ENCODE assay signal across 8 cellular contexts in genomic region chrX:9829308-9830267, GRCh38. TPM values are rescaled to one million over a fixed set of nuclear protein-coding genes. Genes with fewer than 3 reads are reported as not detected.
DNase-seq lines count a peak whose midpoint lies in the region; ATAC-seq, FAIRE-seq and TF ChIP-seq lines count a peak whose summit lies in the region.

No MANE protein-coding gene starts in this region.

- ATAC-seq in GM18520 (IDR thresholded peaks at IDR 0.05; ENCODE audit: unreplicated experiment) (peak; percentile 99), gastroesophageal sphincter (no peak)

- H2AFZ ChIP-seq in keratinocyte (ENCODE audit: control insufficient read depth, low read length): no peak overlapping the region

- no peaks in the 10 kb centered on the region for H4K20me1 ChIP-seq in keratinocyte (ENCODE audit: control insufficient read depth, extremely low read depth, insufficient read depth, low read length)

- H3K9me1 ChIP-seq in keratinocyte (ENCODE audit: control insufficient read depth, extremely low read depth, insufficient read depth, low read length): no peaks in the 10 kb centered on the region

- 87 to 88% methylated on average over 6 of the region's 14 CpGs for WGBS in gastroesophageal sphincter (ENCODE audit: low coverage in 1 of 2), 2 donors

- H3K36me3 ChIP-seq in keratinocyte (ENCODE audit: control insufficient read depth in 2 of 2, extremely low read depth in 1 of 2, insufficient read depth in 2 of 2, low read length in 2 of 2): no peaks in the 10 kb centered on the region
- H3K36me3 ChIP-seq in gastroesophageal sphincter: no peaks in the 10 kb centered on the region

- dilution Hi-C loops in keratinocyte (cut with MboI; ENCODE audit: extremely low pct_ligation_motif_present, low sequenced_read_pairs): no loop called here

- TF ChIP-seq EP300 in gastroesophageal sphincter (IDR thresholded peaks at IDR 0.05): no peak

- peak overlapping the region; percentile 77 for H3K27ac ChIP-seq in keratinocyte (ENCODE audit: control insufficient read depth, insufficient read depth, low read length)
- H3K27ac ChIP-seq in gastroesophageal sphincter: no peak overlapping the region

- peaks cover 11% of the 10 kb centered on the region for H3K4me1 ChIP-seq in keratinocyte (ENCODE audit: control insufficient read depth, extremely low read depth, insufficient read depth, low read length)
- H3K4me1 ChIP-seq in gastroesophageal sphincter: no peaks in the 10 kb centered on the region

- H3K27me3 ChIP-seq in keratinocyte (ENCODE audit: control insufficient read depth, extremely low read depth, insufficient read depth, low read length) (no peaks in the 10 kb centered on the region), gastroesophageal sphincter (no peaks in the 10 kb centered on the region)

- H3K79me2 ChIP-seq in keratinocyte (ENCODE audit: control insufficient read depth, insufficient read depth, low read length): no peaks in the 10 kb centered on the region

- TF ChIP-seq POLR2A in H54 (IDR thresholded peaks at IDR 0.05; ENCODE audit: low read depth, low read length) (no peak), gastroesophageal sphincter (IDR thresholded peaks at IDR 0.05) (no peak)

- FAIRE-seq in H54 (lab: Jason Lieb, UNC) (no peak), keratinocyte (lab: Jason Lieb, UNC) (peak; percentile 76)

- H3K4me3 ChIP-seq in keratinocyte (ENCODE audit: control insufficient read depth in 2 of 3, extremely low read depth in 1 of 3, insufficient read depth in 2 of 3, low read depth in 1 of 3, low read length in 3 of 3) (no peak overlapping the region), gastroesophageal sphincter (no peak overlapping the region)

- H3K4me2 ChIP-seq in keratinocyte (ENCODE audit: control insufficient read depth, extremely low read depth, insufficient read depth, low read depth, low read length): peak overlapping the region; percentile 34

- peak overlapping the region; percentile 43 for H3K9ac ChIP-seq in keratinocyte (ENCODE audit: control insufficient read depth, extremely low read depth, insufficient read depth, low read length)

- TF ChIP-seq CTCF in keratinocyte (optimal IDR thresholded peaks at IDR 0.05 in 1 of 3, IDR thresholded peaks at IDR 0.05 in 1 of 3, conservative IDR thresholded peaks at IDR 0.05 in 1 of 3; ENCODE audit: extremely low read depth in 1 of 3, insufficient read depth in 2 of 3, low read length in 3 of 3) (peak in 2 of 3 experiments; percentile 15 to 43), gastroesophageal sphincter (IDR thresholded peaks at IDR 0.05) (no peak)

- DNase-seq in H54 (ENCODE audit: insufficient read length, low spot score) (peak; percentile 17), M059J (ENCODE audit: low read depth) (peak; percentile 95), keratinocyte (ENCODE audit: low read depth, low spot score) (peak; percentile 58), SHP77 treated with DMSO at 0.1 percent for 48 hours (lab: John Stamatoyannopoulos, UW) (no peak), DMS153 treated with DMSO at 0.1 percent for 48 hours (lab: John Stamatoyannopoulos, UW; ENCODE audit: unreplicated experiment) (no peak), inferior parietal cortex (ENCODE audit: extremely low spot score) (no peak)

- H3K9me3 ChIP-seq in keratinocyte (ENCODE audit: control insufficient read depth, low read depth, low read length) (no peaks in the 10 kb centered on the region), gastroesophageal sphincter (no peaks in the 10 kb centered on the region)

RNA-seq across cellular contexts. Expression of gene SHROOM2, which starts 43.4 kb away (rescaled TPM):
- total RNA-seq in M059J (2014; rRNA removed; shearing (Covaris generic)): 0.98 and 4.4 TPM in 2 replicates
- 1.8 to 6.6 TPM (median 3.3 TPM) in 3 replicates for polyA plus RNA-seq in keratinocyte
- polyA plus RNA-seq in keratinocyte (2011; ENCODE audit: low read depth): 4.2 TPM
- 2.9 and 3.5 TPM in 2 replicates for polyA plus RNA-seq in keratinocyte (2011; cell fraction: cytosol; rRNA removed)
- polyA plus RNA-seq in keratinocyte (2011; cell fraction: nucleus; rRNA removed): 6.8 and 8.1 TPM in 2 replicates
- polyA plus RNA-seq in keratinocyte (2012; ENCODE audit: low replicate concordance): 3.0 and 9.2 TPM in 2 replicates
- 3.3 to 5.6 TPM (median 5.6 TPM) in 3 replicates for polyA minus RNA-seq in keratinocyte
- 5.0 TPM for polyA minus RNA-seq in keratinocyte (2011; cell fraction: cytosol; rRNA and poly(A)+ RNA removed)
- 4.0 and 6.6 TPM in 2 replicates for polyA minus RNA-seq in keratinocyte (2011; cell fraction: nucleus; rRNA and poly(A)+ RNA removed)
- total RNA-seq in gastroesophageal sphincter: 1 to 10 TPM in 3 of 4 donors, under 1 TPM in 1; 0.67 to 2.3 (median 1.6) TPM

Comparison
In these comparisons a context has a peak if more than half of its experiments do, and no peak if none do; other contexts are left out.
1. DNase-seq: peak in H54 (single experiment), M059J (single experiment) and keratinocyte (single experiment); none in SHP77 treated with DMSO at 0.1 percent for 48 hours (single experiment), DMS153 treated with DMSO at 0.1 percent for 48 hours (single experiment) and inferior parietal cortex (single experiment).
2. CTCF ChIP-seq: peak in keratinocyte (2 of 3); none in gastroesophageal sphincter (0 of 4).